ENCODE assay signal across 8 cellular contexts in genomic region chr22:45162531-45162930, GRCh38. TPM values are rescaled to one million over a fixed set of nuclear protein-coding genes. Genes with fewer than 3 reads are reported as not detected.
DNase-seq lines count a peak whose midpoint lies in the region; ATAC-seq and TF ChIP-seq lines count a peak whose summit lies in the region.

No MANE protein-coding gene starts in this region.

- peak overlapping the region; percentile 91 for H3K9ac ChIP-seq in GM23248

- ATAC-seq in RWPE2 (ENCODE audit: low read depth) (no peak), gastrocnemius medialis (no peak)
- no peak for ATAC-seq in activated CD4-positive, CD25-positive, alpha-beta regulatory T cell treated with anti-CD3 and anti-CD28 coated beads, Interleukin-2, amount 50 U/mL, for 24 hours

- peak overlapping the region; percentile 88 for H3K4me2 ChIP-seq in GM23248 (ENCODE audit: unreplicated experiment)

- DNase-seq in GM23248 (no peak), RWPE2 (ENCODE audit: low spot score) (no peak), esophagus squamous epithelium (lab: John Stamatoyannopoulos, UW) (no peak), gastrocnemius medialis (no peak), GM19240 (ENCODE audit: insufficient read length, low spot score) (no peak)
- DNase-seq in stimulated activated CD4-positive, alpha-beta T cell treated with anti-CD3 and anti-CD28 coated beads, Interleukin-4, amount 100 ng/mL, for 24 hours, result no peak
- DNase-seq in activated CD8-positive, alpha-beta memory T cell treated with anti-CD3 and anti-CD28 coated beads, Interleukin-2, amount 50 U/mL, for 48 hours, result no peak

- WGBS in GM23248 (ENCODE audit: low coverage in 1 of 2, low lambda C conversion rate in 2 of 2, missing lambda C conversion rate in 2 of 2), 2 experiments, result 84 to 88% methylated on average over 18 to 19 of the region's 19 CpGs
- 48 to 67% methylated on average over 8 to 14 of the region's 19 CpGs for WGBS in esophagus squamous epithelium, 2 donors

- no peaks in the 10 kb centered on the region for H3K27me3 ChIP-seq in GM23248 (replicated peaks; ENCODE audit: insufficient read depth)
- H3K27me3 ChIP-seq in RWPE2 (ENCODE audit: insufficient read depth, poor library complexity, severe bottlenecking), result no peaks in the 10 kb centered on the region
- H3K27me3 ChIP-seq in esophagus squamous epithelium, result no peaks in the 10 kb centered on the region
- no peaks in the 10 kb centered on the region for H3K27me3 ChIP-seq in gastrocnemius medialis

- intact Hi-C loops in esophagus squamous epithelium (cut with DNase I) (no loop called here), gastrocnemius medialis (cut with DNase I; ENCODE audit: low total_unique reads) (loop anchor here (2.0 kb wide), 1 partner anchor 78 kb away; the partner anchor contains the start of gene KIAA0930)

- H3F3A ChIP-seq in GM23248 (ENCODE audit: insufficient read depth), result peaks cover 34% of the 10 kb centered on the region

- H3K36me3 ChIP-seq in GM23248 (ENCODE audit: low read depth), result 0 out of 2 replicates have a peak, but pooled peaks cover 1% of the 10 kb centered on the region
- H3K36me3 ChIP-seq in RWPE2 (ENCODE audit: low read depth), result peaks cover 43% of the 10 kb centered on the region
- peaks cover 0 to 6% (median 0%) of the 10 kb centered on the region in 3 donors for H3K36me3 ChIP-seq in esophagus squamous epithelium
- H3K36me3 ChIP-seq in gastrocnemius medialis, result peaks cover 0 to 3% of the 10 kb centered on the region in 2 donors

- H3K4me1 ChIP-seq in GM23248 (ENCODE audit: insufficient read depth), result peaks cover 32% of the 10 kb centered on the region
- H3K4me1 ChIP-seq in RWPE2 (ENCODE audit: insufficient read depth, poor library complexity, severe bottlenecking), result peaks cover 42% of the 10 kb centered on the region
- peaks cover 27 to 85% (median 62%) of the 10 kb centered on the region in 3 donors for H3K4me1 ChIP-seq in esophagus squamous epithelium
- H3K4me1 ChIP-seq in gastrocnemius medialis, result peaks cover 34% of the 10 kb centered on the region in 2 donors

- no peaks in the 10 kb centered on the region for H3K9me3 ChIP-seq in GM23248 (ENCODE audit: low read depth)
- H3K9me3 ChIP-seq in RWPE2 (ENCODE audit: severe bottlenecking), result no peaks in the 10 kb centered on the region
- no peaks in the 10 kb centered on the region for H3K9me3 ChIP-seq in esophagus squamous epithelium
- no peaks in the 10 kb centered on the region for H3K9me3 ChIP-seq in gastrocnemius medialis

- H4K20me1 ChIP-seq in GM23248 (ENCODE audit: insufficient read depth), result no peaks in the 10 kb centered on the region

- TF ChIP-seq CTCF in RWPE2 (IDR thresholded peaks at IDR 0.05; ENCODE audit: poor library complexity, severe bottlenecking) (no peak), esophagus squamous epithelium (IDR thresholded peaks at IDR 0.05) (no peak), gastrocnemius medialis (IDR thresholded peaks at IDR 0.05 in 4 of 5, conservative IDR thresholded peaks at IDR 0.05 in 1 of 5) (no peak)

- TF ChIP-seq POLR2A in esophagus squamous epithelium (IDR thresholded peaks at IDR 0.05) (no peak), gastrocnemius medialis (IDR thresholded peaks at IDR 0.05) (no peak)

- H3K27ac ChIP-seq in GM23248 (peak overlapping the region; percentile 73), RWPE2 (ENCODE audit: poor library complexity, severe bottlenecking) (peak overlapping the region; percentile 95), esophagus squamous epithelium (peak overlapping the region; percentile 98 to 99 (median 98)), gastrocnemius medialis (peak overlapping the region in 3 of 4 donors; percentile 88 to 93 (median 91))

- peak overlapping the region; percentile 91; the same call in 1 of the 2 replicates for H2AFZ ChIP-seq in GM23248

- in situ Hi-C loops in GM23248 (cut with MboI), result no loop called here
- in situ Hi-C loops in gastrocnemius medialis (cut with MboI; ENCODE audit: low sequenced_read_pairs in 4 of 4), result no loop called here

- H3K4me3 ChIP-seq in GM23248, result peak overlapping the region; percentile 88
- peak overlapping the region; percentile 78 for H3K4me3 ChIP-seq in RWPE2 (ENCODE audit: severe bottlenecking)
- peak overlapping the region; percentile 69 to 99 (median 90) for H3K4me3 ChIP-seq in esophagus squamous epithelium
- peak overlapping the region; percentile 87 to 97 (median 91) for H3K4me3 ChIP-seq in gastrocnemius medialis

- H3K79me2 ChIP-seq in GM23248 (ENCODE audit: insufficient read depth), result peaks cover 78% of the 10 kb centered on the region

- no peaks in the 10 kb centered on the region for H3K9me2 ChIP-seq in GM23248 (ENCODE audit: insufficient read depth)

RNA-seq across cellular contexts. Expression of gene NUP50, which starts 1.2 kb away (rescaled TPM):
- total RNA-seq in GM23248 (2014; rRNA removed; shearing (Covaris generic)), result 30.8 and 91.7 TPM in 2 replicates
- polyA plus RNA-seq in GM23248 (2016; fragmentation: Nextera tagmentation; extraction: Ambion mirVana), result 21.1 and 22.3 TPM in 2 replicates
- 10 to 100 TPM; 53.7 to 96.4 (median 59.9) TPM for total RNA-seq in esophagus squamous epithelium
- total RNA-seq in gastrocnemius medialis, result 10 to 100 TPM; 18.0 to 30.6 (median 26.3) TPM
